8 cellular contexts compared by ENCODE assay signal in genomic region chr15:60520041-60520824, GRCh38. TPM values are rescaled to one million over a fixed set of nuclear protein-coding genes. Genes with fewer than 3 reads are reported as not detected.
DNase-seq lines count a peak whose midpoint lies in the region; ATAC-seq, FAIRE-seq and TF ChIP-seq lines count a peak whose summit lies in the region.

No MANE protein-coding gene starts in this region.

- CTCF ChIA-PET in CD8-positive, alpha-beta T cell (lab: Charles Lee): interaction anchor here (0.5 to 6.8 kb wide), 53 partner anchors 8 to 1315 kb away, joined by 3 to 101 read pairs (median 4); no protein-coding TSS in a partner anchor
- CTCF ChIA-PET in SK-N-SH (lab: Yijun Ruan, JAX): interaction anchor here (0.7 to 7.4 kb wide), 62 partner anchors 9 to 1314 kb away, joined by 3 to 124 read pairs (median 4); partner anchors contain the start of gene ICE2

- H2AFZ ChIP-seq in SK-N-SH (ENCODE audit: low read depth) (peak overlapping the region; percentile 27; the same call in 1 of the 2 replicates), keratinocyte (ENCODE audit: control insufficient read depth, low read length) (peak overlapping the region; percentile 23)

- H3K27ac ChIP-seq in CD8-positive, alpha-beta T cell (ENCODE audit: low read depth, low read length): no peak overlapping the region
- H3K27ac ChIP-seq in SK-N-SH (ENCODE audit: low read depth in 2 of 2, low read length in 1 of 2) (0 out of 4 replicates have a peak overlapping the region, but pooled peaks of 1 of the 2 experiments have one; percentile 24), keratinocyte (ENCODE audit: control insufficient read depth, insufficient read depth, low read length) (peak overlapping the region; percentile 84)

- peak; percentile 45 for ATAC-seq in CD8-positive, alpha-beta T cell
- ATAC-seq in GM21381 (IDR thresholded peaks at IDR 0.05; ENCODE audit: unreplicated experiment): peak; percentile 85

- H3K4me1 Mint-ChIP-seq in CD8-positive, alpha-beta T cell (ENCODE audit: low read depth): peaks cover 60% of the 10 kb centered on the region

- no peaks in the 10 kb centered on the region for H3K27me3 Mint-ChIP-seq in CD8-positive, alpha-beta T cell (ENCODE audit: low read depth)

- no peaks in the 10 kb centered on the region for H4K20me1 ChIP-seq in SK-N-SH (ENCODE audit: insufficient read depth)
- H4K20me1 ChIP-seq in keratinocyte (ENCODE audit: control insufficient read depth, extremely low read depth, insufficient read depth, low read length): no peaks in the 10 kb centered on the region

- H3K9me1 ChIP-seq in keratinocyte (ENCODE audit: control insufficient read depth, extremely low read depth, insufficient read depth, low read length): peaks cover 2% of the 10 kb centered on the region

- dilution Hi-C loops in keratinocyte (cut with MboI; ENCODE audit: extremely low pct_ligation_motif_present, low sequenced_read_pairs): no loop called here

- WGBS in SK-N-SH (ENCODE audit: low lambda C conversion rate): 72% methylated on average over 6 of the region's 6 CpGs

- no peak for TF ChIP-seq EP300 in SK-N-SH (IDR thresholded peaks at IDR 0.05; ENCODE audit: borderline replicate concordance in 1 of 2, low read depth in 1 of 2, low read length in 1 of 2)

- H3K9me3 Mint-ChIP-seq in CD8-positive, alpha-beta T cell: no peaks in the 10 kb centered on the region

- no peaks in the 10 kb centered on the region for H3K27me3 ChIP-seq in CD8-positive, alpha-beta T cell (ENCODE audit: insufficient read depth, low read length)
- H3K27me3 ChIP-seq in SK-N-SH (ENCODE audit: insufficient read depth) (no peaks in the 10 kb centered on the region), keratinocyte (ENCODE audit: control insufficient read depth, extremely low read depth, insufficient read depth, low read length) (no peaks in the 10 kb centered on the region)

- POLR2A ChIA-PET in CD8-positive, alpha-beta T cell (lab: Charles Lee): interaction anchor here (0.9 to 2.0 kb wide), 7 partner anchors 18 to 375 kb away, joined by 3 to 14 read pairs (median 5); no protein-coding TSS in a partner anchor
- POLR2A ChIA-PET in SK-N-SH (lab: Yijun Ruan, JAX): no interaction called here

- H3K9me3 ChIP-seq in CD8-positive, alpha-beta T cell (ENCODE audit: low read length): no peaks in the 10 kb centered on the region
- H3K9me3 ChIP-seq in SK-N-SH (no peaks in the 10 kb centered on the region), keratinocyte (ENCODE audit: control insufficient read depth, low read depth, low read length) (no peaks in the 10 kb centered on the region)

- no peak overlapping the region for H3K4me3 ChIP-seq in CD8-positive, alpha-beta T cell (ENCODE audit: low read depth, low read length)
- H3K4me3 ChIP-seq in SK-N-SH (ENCODE audit: low read depth in 2 of 2, low read length in 1 of 2) (peak overlapping the region in 1 of 2 experiments; percentile 35; a peak in 1 of 4 replicates), keratinocyte (ENCODE audit: control insufficient read depth in 2 of 3, extremely low read depth in 1 of 3, insufficient read depth in 2 of 3, low read depth in 1 of 3, low read length in 3 of 3) (peak overlapping the region in 1 of 3 experiments; percentile 18)

- no peaks in the 10 kb centered on the region for H3K9me2 ChIP-seq in SK-N-SH

- no peak for TF ChIP-seq RAD21 in SK-N-SH (IDR thresholded peaks at IDR 0.05; ENCODE audit: low read length)

- peak overlapping the region; percentile 84 for H3K27ac Mint-ChIP-seq in CD8-positive, alpha-beta T cell

- H3K36me3 ChIP-seq in CD8-positive, alpha-beta T cell (ENCODE audit: insufficient read depth, low read length): peaks cover 6% of the 10 kb centered on the region
- H3K36me3 ChIP-seq in SK-N-SH (replicated peaks in 1 of 2; ENCODE audit: control insufficient read depth in 1 of 2, insufficient read depth in 2 of 2, low read length in 1 of 2): no peaks in the 10 kb centered on the region
- H3K36me3 ChIP-seq in keratinocyte (ENCODE audit: control insufficient read depth in 2 of 2, extremely low read depth in 1 of 2, insufficient read depth in 2 of 2, low read length in 2 of 2): no peaks in the 10 kb centered on the region

- peaks cover 9% of the 10 kb centered on the region for H3K4me1 ChIP-seq in CD8-positive, alpha-beta T cell (ENCODE audit: insufficient read depth, low read length)
- peaks cover 0 to 16% of the 10 kb centered on the region in 2 experiments; a peak in 2 of 4 replicates for H3K4me1 ChIP-seq in SK-N-SH (ENCODE audit: control insufficient read depth in 1 of 2, insufficient read depth in 2 of 2, low read depth in 1 of 2, low read length in 1 of 2)
- H3K4me1 ChIP-seq in keratinocyte (ENCODE audit: control insufficient read depth, extremely low read depth, insufficient read depth, low read length): peaks cover 51% of the 10 kb centered on the region

- H3K79me2 ChIP-seq in SK-N-SH (ENCODE audit: insufficient read depth) (no peaks in the 10 kb centered on the region), keratinocyte (ENCODE audit: control insufficient read depth, insufficient read depth, low read length) (no peaks in the 10 kb centered on the region)

- intact Hi-C loops in CD8-positive, alpha-beta T cell (cut with DNase I, micrococcal nuclease): loop anchor here (1.0 to 5.0 kb wide), 7 partner anchors 9 to 1312 kb away; no protein-coding TSS in a partner anchor

- TF ChIP-seq CTCF in CD8-positive, alpha-beta T cell (IDR thresholded peaks at IDR 0.05): no peak
- TF ChIP-seq CTCF in SK-N-SH (IDR thresholded peaks at IDR 0.05): no peak
- no peak for TF ChIP-seq CTCF in keratinocyte (optimal IDR thresholded peaks at IDR 0.05 in 1 of 3, IDR thresholded peaks at IDR 0.05 in 1 of 3, conservative IDR thresholded peaks at IDR 0.05 in 1 of 3; ENCODE audit: extremely low read depth in 1 of 3, insufficient read depth in 2 of 3, low read length in 3 of 3)

- FAIRE-seq in keratinocyte (lab: Jason Lieb, UNC): peak; percentile 94

- DNase-seq in CD8-positive, alpha-beta T cell: no peak
- no peak for DNase-seq in SK-N-SH
- DNase-seq in keratinocyte (ENCODE audit: low read depth, low spot score): no peak
- no peak for DNase-seq in foreskin melanocyte
- DNase-seq in SHP77 (lab: John Stamatoyannopoulos, UW): no peak
- DNase-seq in NCI-H2227 treated with DMSO at 0.1 percent for 48 hours (lab: John Stamatoyannopoulos, UW): no peak
- no peak for DNase-seq in DMS79 (lab: John Stamatoyannopoulos, UW)

- peak overlapping the region; percentile 15 for H3K4me3 Mint-ChIP-seq in CD8-positive, alpha-beta T cell

- H3K36me3 Mint-ChIP-seq in CD8-positive, alpha-beta T cell: peaks cover 61% of the 10 kb centered on the region

- H3K9ac ChIP-seq in SK-N-SH: no peak overlapping the region
- peak overlapping the region; percentile 40 for H3K9ac ChIP-seq in keratinocyte (ENCODE audit: control insufficient read depth, extremely low read depth, insufficient read depth, low read length)

- H3F3A ChIP-seq in SK-N-SH (replicated peaks; ENCODE audit: insufficient read depth): peaks cover 9% of the 10 kb centered on the region

- H3K4me2 ChIP-seq in SK-N-SH (peak overlapping the region; percentile 19; the same call in 1 of the 2 replicates), keratinocyte (ENCODE audit: control insufficient read depth, extremely low read depth, insufficient read depth, low read depth, low read length) (peak overlapping the region; percentile 67)

TF ChIP-seq in SK-N-SH, 30 proteins besides CTCF, POLR2A, EP300 and RAD21:
- TF ChIP-seq FOXM1 (IDR thresholded peaks at IDR 0.05; ENCODE audit: low read depth): no peak
- TF ChIP-seq RFX5 (IDR thresholded peaks at IDR 0.05; ENCODE audit: low read length): no peak
- no peak for TF ChIP-seq MEF2A (IDR thresholded peaks at IDR 0.05; ENCODE audit: borderline replicate concordance, low read depth)
- 0 out of 2 replicates have a peak, but pooled peaks have one; percentile 2 for TF ChIP-seq FOSL2 (IDR thresholded peaks at IDR 0.05; ENCODE audit: borderline replicate concordance, low read depth)

RNA-seq across cellular contexts. Expression of gene ICE2, which starts 41.3 kb away (rescaled TPM):
- 10 to 100 TPM; 13.9 to 18.3 TPM for total RNA-seq in CD8-positive, alpha-beta T cell
- polyA plus RNA-seq in SK-N-SH (2012; rRNA removed) (18.0 and 19.0 TPM in 2 replicates), keratinocyte (18.7 to 34.1 TPM (median 29.4 TPM) in 3 replicates)
- 18.4 and 20.3 TPM in 2 replicates for polyA plus RNA-seq in SK-N-SH (2012; cell fraction: cytosol; rRNA removed)
- 13.9 and 36.6 TPM in 2 replicates for polyA plus RNA-seq in SK-N-SH (2012; cell fraction: nucleus; rRNA removed)
- 39.5 TPM for polyA plus RNA-seq in keratinocyte (2011; ENCODE audit: low read depth)
- polyA plus RNA-seq in keratinocyte (2011; cell fraction: cytosol; rRNA removed): 12.2 and 36.9 TPM in 2 replicates
- polyA plus RNA-seq in keratinocyte (2011; cell fraction: nucleus; rRNA removed): 30.9 and 33.4 TPM in 2 replicates
- 16.6 and 21.3 TPM in 2 replicates for polyA plus RNA-seq in keratinocyte (2012; ENCODE audit: low replicate concordance)
- polyA minus RNA-seq in keratinocyte: 11.9 to 37.1 TPM (median 20.0 TPM) in 3 replicates
- 19.8 TPM for polyA minus RNA-seq in keratinocyte (2011; cell fraction: cytosol; rRNA and poly(A)+ RNA removed)
- polyA minus RNA-seq in keratinocyte (2011; cell fraction: nucleus; rRNA and poly(A)+ RNA removed): 37.0 and 43.3 TPM in 2 replicates
